8 cellular contexts compared by ENCODE assay signal in the genomic region with DNA sequence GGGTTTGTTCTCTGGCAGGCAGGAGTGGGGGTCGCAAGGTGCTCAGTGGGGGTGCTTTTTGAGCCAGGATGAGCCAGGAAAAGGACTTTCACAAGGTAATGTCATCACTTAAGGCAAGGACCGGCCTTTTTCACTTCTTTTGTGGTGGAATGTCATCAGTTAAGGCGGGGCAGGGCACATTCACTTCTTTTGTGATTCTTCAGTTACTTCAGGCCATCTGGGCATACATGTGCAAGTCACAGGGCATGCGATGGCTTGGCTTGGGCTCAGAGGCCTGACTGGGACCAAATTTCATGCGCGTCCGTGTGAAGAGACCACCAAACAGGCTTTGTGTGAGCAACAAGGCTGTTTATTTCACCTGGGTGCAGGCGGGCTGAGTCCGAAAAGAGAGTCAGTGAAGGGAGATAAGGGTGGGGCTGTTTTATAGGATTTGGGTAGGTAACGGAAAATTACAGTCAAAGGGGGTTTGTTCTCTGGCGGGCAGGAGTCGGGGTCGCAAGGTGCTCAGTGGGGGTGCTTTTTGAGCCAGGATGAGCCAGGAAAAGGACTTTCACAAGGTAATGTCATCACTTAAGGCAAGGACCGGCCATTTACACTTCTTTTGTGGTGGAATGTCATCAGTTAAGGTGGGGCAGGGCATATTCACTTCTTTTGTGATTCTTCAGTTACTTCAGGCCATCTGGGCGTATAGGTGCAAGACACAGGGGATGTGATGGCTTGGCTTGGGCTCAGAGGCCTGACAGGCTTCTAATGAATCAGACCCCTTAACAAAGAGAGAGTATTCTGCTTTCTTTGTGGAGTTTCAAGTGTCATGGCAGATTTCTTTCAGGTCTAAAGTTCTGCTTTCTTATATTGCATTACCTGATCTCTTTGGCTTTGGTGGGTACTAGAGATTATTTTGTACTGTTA.
DNase-seq lines count a peak whose midpoint lies in the region; ATAC-seq and TF ChIP-seq lines count a peak whose summit lies in the region.
"Not testable (repeated sequence)": the region's sequence is repeated elsewhere in the genome, so short reads cannot be mapped to it uniquely, and the experiment has no call there.

No MANE protein-coding gene starts in this region.

- peaks cover 27% of the 10 kb centered on the region for H3K9me3 Mint-ChIP-seq in WTC11
- H3K9me3 Mint-ChIP-seq in nephron progenitor cell = peaks cover 27% of the 10 kb centered on the region

- peak overlapping the region; percentile 98 for H3K27ac ChIP-seq in HUES6 (ENCODE audit: low read depth, low read length)
- H3K27ac ChIP-seq in foreskin keratinocyte; iPS-18a (ENCODE audit: low read length): not testable (repeated sequence)

- H3K9me3 ChIP-seq in HUES6 (ENCODE audit: control insufficient read depth, insufficient read depth, low read depth, low read length) = peaks cover 37% of the 10 kb centered on the region
- H3K9me3 ChIP-seq in iPS-18a (ENCODE audit: control insufficient read depth, low read depth, low read length) = not testable (repeated sequence)

- H3K4me3 ChIP-seq in H7 (ENCODE audit: insufficient read depth, low read depth, low read length) = peak overlapping the region; percentile 20
- H3K4me3 ChIP-seq in HUES6 (ENCODE audit: low read depth, low read length) = peak overlapping the region; percentile 39
- H3K4me3 ChIP-seq in iPS-18a (ENCODE audit: low read length) = not testable (repeated sequence)

- peak; percentile 32 for DNase-seq in ELF-1 (ENCODE audit: low read depth, low spot score)
- not testable (repeated sequence) for DNase-seq in H7, foreskin keratinocyte, nephron progenitor cell
- DNase-seq in WTC11 (ENCODE audit: low spot score) = peak; percentile 24
- DNase-seq in iPS-NIHi7 (ENCODE audit: extremely low spot score) = peak; percentile 10

- peaks cover 53% of the 10 kb centered on the region for H3K4me1 Mint-ChIP-seq in WTC11
- H3K4me1 Mint-ChIP-seq in nephron progenitor cell = not testable (repeated sequence)

- TF ChIP-seq CTCF in WTC11 (IDR thresholded peaks at IDR 0.05); foreskin keratinocyte (conservative IDR thresholded peaks at IDR 0.05); nephron progenitor cell (IDR thresholded peaks at IDR 0.05): not testable (repeated sequence)

- not testable (repeated sequence) for H3K27me3 Mint-ChIP-seq in WTC11 (ENCODE audit: low read depth); nephron progenitor cell (ENCODE audit: low read depth, poor library complexity)

- H3K27ac Mint-ChIP-seq in WTC11 = peak overlapping the region; percentile 99
- peak overlapping the region; percentile 36 for H3K27ac Mint-ChIP-seq in nephron progenitor cell

- not testable (repeated sequence) for H3K27me3 ChIP-seq in H7 (ENCODE audit: control insufficient read depth, insufficient read depth, low read length); HUES6 (ENCODE audit: control insufficient read depth, insufficient read depth, low read length); foreskin keratinocyte; iPS-18a (ENCODE audit: control insufficient read depth, insufficient read depth, low read length)

- not testable (repeated sequence) for H3K4me1 ChIP-seq in HUES6 (ENCODE audit: control insufficient read depth, insufficient read depth, low read length); foreskin keratinocyte; iPS-18a (ENCODE audit: control insufficient read depth, low read depth, low read length)

- POLR2A ChIA-PET in WTC11 (lab: Charles Lee) = not testable (repeated sequence)

- H3K36me3 ChIP-seq in H7 (replicated peaks; ENCODE audit: control insufficient read depth, insufficient read depth, low read length); iPS-18a (ENCODE audit: control insufficient read depth, low read depth, low read length): not testable (repeated sequence)
- peaks cover 42% of the 10 kb centered on the region for H3K36me3 ChIP-seq in HUES6 (ENCODE audit: control insufficient read depth, insufficient read depth, low read length)

- H3K4me3 Mint-ChIP-seq in WTC11 = peak overlapping the region; percentile 88
- not testable (repeated sequence) for H3K4me3 Mint-ChIP-seq in nephron progenitor cell

- H3K9ac ChIP-seq in HUES6 (ENCODE audit: low read length) (peak overlapping the region; percentile 86), iPS-18a (ENCODE audit: low read length) (peak overlapping the region; percentile 17)

- peaks cover 73% of the 10 kb centered on the region for H3K36me3 Mint-ChIP-seq in WTC11
- not testable (repeated sequence) for H3K36me3 Mint-ChIP-seq in nephron progenitor cell (ENCODE audit: low read depth)

- ATAC-seq in WTC11 (peak; percentile 76), foreskin keratinocyte (peak; percentile 79)

- CTCF ChIA-PET in WTC11 (lab: Charles Lee) = not testable (repeated sequence)
